8 cellular contexts compared by ENCODE assay signal in the genomic region with DNA sequence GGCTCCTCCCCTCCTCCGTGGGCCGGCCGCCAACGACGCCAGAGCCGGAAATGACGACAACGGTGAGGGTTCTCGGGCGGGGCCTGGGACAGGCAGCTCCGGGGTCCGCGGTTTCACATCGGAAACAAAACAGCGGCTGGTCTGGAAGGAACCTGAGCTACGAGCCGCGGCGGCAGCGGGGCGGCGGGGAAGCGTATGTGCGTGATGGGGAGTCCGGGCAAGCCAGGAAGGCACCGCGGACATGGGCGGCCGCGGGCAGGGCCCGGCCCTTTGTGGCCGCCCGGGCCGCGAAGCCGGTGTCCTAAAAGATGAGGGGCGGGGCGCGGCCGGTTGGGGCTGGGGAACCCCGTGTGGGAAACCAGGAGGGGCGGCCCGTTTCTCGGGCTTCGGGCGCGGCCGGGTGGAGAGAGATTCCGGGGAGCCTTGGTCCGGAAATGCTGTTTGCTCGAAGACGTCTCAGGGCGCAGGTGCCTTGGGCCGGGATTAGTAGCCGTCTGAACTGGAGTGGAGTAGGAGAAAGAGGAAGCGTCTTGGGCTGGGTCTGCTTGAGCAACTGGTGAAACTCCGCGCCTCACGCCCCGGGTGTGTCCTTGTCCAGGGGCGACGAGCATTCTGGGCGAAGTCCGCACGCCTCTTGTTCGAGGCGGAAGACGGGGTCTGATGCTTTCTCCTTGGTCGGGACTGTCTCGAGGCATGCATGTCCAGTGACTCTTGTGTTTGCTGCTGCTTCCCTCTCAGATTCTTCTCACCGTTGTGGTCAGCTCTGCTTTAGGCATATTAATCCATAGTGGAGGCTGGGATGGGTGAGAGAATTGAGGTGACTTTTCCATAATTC. TPM values are rescaled to one million over a fixed set of nuclear protein-coding genes. Genes with fewer than 3 reads are reported as not detected.
DNase-seq lines count a peak whose midpoint lies in the region; ATAC-seq and TF ChIP-seq lines count a peak whose summit lies in the region.

A gene (plus strand): TSS at position 121 of the 835 bp plus-strand sequence. CDS start 11,513 bp downstream, outside the sequence.

- peaks cover 16% of the 10 kb centered on the region for H3K4me1 Mint-ChIP-seq in type B pancreatic cell (ENCODE audit: unreplicated experiment)

- TF ChIP-seq CTCF in GM13976 (IDR thresholded peaks at IDR 0.05; ENCODE audit: borderline replicate concordance, control extremely low read depth, extremely low read depth, insufficient read depth, missing control alignments) (no peak), heart left ventricle (IDR thresholded peaks at IDR 0.05) (no peak), type B pancreatic cell (conservative IDR thresholded peaks at IDR 0.05) (no peak)

- peaks cover 0 to 33% (median 10%) of the 10 kb centered on the region in 12 donors for H3K4me1 ChIP-seq in heart left ventricle

- DNase-seq in GM13976 (ENCODE audit: low spot score) (peak; percentile 99), NCI-H1694 (lab: John Stamatoyannopoulos, UW) (peak; percentile 90), amniotic epithelial cell (ENCODE audit: low read depth) (peak; percentile 85), heart left ventricle (peak; percentile 94 to 98 (median 95)), posterior cingulate gyrus (peak; percentile 95 to 100 (median 99)), type B pancreatic cell (ENCODE audit: extremely low spot score, unreplicated experiment) (peak; percentile 98)

- H3K36me3 Mint-ChIP-seq in type B pancreatic cell: peaks cover 8% of the 10 kb centered on the region

- peak in 1 of 2 donors; percentile 83 for TF ChIP-seq POLR2A in heart left ventricle (IDR thresholded peaks at IDR 0.05)

- in situ Hi-C loops in GM13976 (cut with MboI; ENCODE audit: low sequenced_read_pairs, unreplicated experiment): no loop called here

- no peaks in the 10 kb centered on the region for H3K27me3 Mint-ChIP-seq in type B pancreatic cell

- H3K4me3 Mint-ChIP-seq in type B pancreatic cell: peak within 1 kb of the TSS; percentile 90

- intact Hi-C loops in T-helper 1 cell treated with Interleukin-12 subunit alpha and Interleukin-12 subunit beta and Interleukin-4 antibody, amounts not matched to agents 30 ng/mL and 1 ng/mL, for 36 hours (cut with micrococcal nuclease): loop anchor here (1.0 to 2.0 kb wide), 8 partner anchors 78 to 814 kb away; a partner anchor contains a TSS
- intact Hi-C loops in heart left ventricle (cut with DNase I) (no loop called here), posterior cingulate gyrus (cut with DNase I) (loop anchor here (5.0 kb wide), 1 partner anchor 36 kb away; no protein-coding TSS in a partner anchor)

- peak within 1 kb of the TSS; percentile 73 to 98 (median 90) for H3K27ac ChIP-seq in heart left ventricle

- no peaks in the 10 kb centered on the region for H3K36me3 ChIP-seq in heart left ventricle

- WGBS in heart left ventricle, 4 donors: 0 to 2% (median 0%) methylated on average over 13 to 71 of the region's 71 CpGs

- H3K27ac Mint-ChIP-seq in type B pancreatic cell: peak within 1 kb of the TSS; percentile 94

- peak within 1 kb of the TSS; percentile 55 to 100 (median 90) for H3K4me3 ChIP-seq in heart left ventricle

- no peaks in the 10 kb centered on the region for H3K9me3 ChIP-seq in heart left ventricle

- H3K27me3 ChIP-seq in heart left ventricle: no peaks in the 10 kb centered on the region

- peak; percentile 91 for ATAC-seq in HG02852 (IDR thresholded peaks at IDR 0.05; ENCODE audit: unreplicated experiment)
- ATAC-seq in heart left ventricle: peak; percentile 97 to 99 (median 98)

- peaks cover 14% of the 10 kb centered on the region for H3K9me3 Mint-ChIP-seq in type B pancreatic cell

RNA-seq across cellular contexts. Expression of the gene that starts here (rescaled TPM):
- total RNA-seq in T-helper 1 cell treated with Interleukin-12 subunit alpha and Interleukin-12 subunit beta and Interleukin-4 antibody, amounts not matched to agents 30 ng/mL and 1 ng/mL, for 36 hours: 49.5 and 52.1 TPM in 2 replicates
- total RNA-seq in heart left ventricle (10 to 100 TPM; 19.9 to 44.1 (median 22.9) TPM), type B pancreatic cell (ENCODE audit: low replicate concordance) (58.9 and 76.4 TPM in 2 replicates)
- polyA plus RNA-seq in heart left ventricle: 10 to 100 TPM; 11.6 to 22.4 TPM

Comparison
In these comparisons a context has a peak if more than half of its experiments do, and no peak if none do; other contexts are left out.
1. Peak in every context shown above with its lines: DNase-seq, ATAC-seq, H3K4me3 ChIP-seq and H3K27ac ChIP-seq.
2. intact Hi-C loops: an anchor here in T-helper 1 cell treated with Interleukin-12 subunit alpha and Interleukin-12 subunit beta and Interleukin-4 antibody, amounts not matched to agents 30 ng/mL and 1 ng/mL, for 36 hours (1.0 to 2.0 kb wide) and posterior cingulate gyrus (5.0 kb wide); none called in heart left ventricle.